ENCODE assay signal across 10 cellular contexts in the genomic region with DNA sequence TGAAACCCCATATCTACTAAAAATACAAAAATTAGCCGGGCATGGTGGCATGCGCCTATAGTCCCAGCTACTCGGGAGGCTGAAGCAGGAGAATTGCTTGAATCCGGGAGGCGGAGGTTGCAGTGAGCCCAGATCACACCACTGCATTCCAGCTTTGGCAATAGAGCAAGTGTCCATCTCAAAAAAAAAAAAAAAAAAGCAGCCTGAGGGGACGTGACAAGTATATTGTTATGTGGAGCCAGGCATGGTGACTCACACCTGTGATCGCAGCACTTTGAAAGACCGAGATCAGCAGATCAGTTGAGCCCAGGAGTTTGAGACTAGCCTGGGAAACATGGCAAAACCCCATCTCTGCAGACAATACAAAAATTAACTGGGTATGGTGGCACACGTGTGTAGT. TPM values are rescaled to one million over a fixed set of nuclear protein-coding genes. Genes with fewer than 3 reads are reported as not detected.
DNase-seq lines count a peak whose midpoint lies in the region; FAIRE-seq and TF ChIP-seq lines count a peak whose summit lies in the region.
"Not testable (repeated sequence)": the region's sequence is repeated elsewhere in the genome, so short reads cannot be mapped to it uniquely, and the experiment has no call there.
"Had no signal": no experiment of that assay in that cellular context is flagged by ENCODE, and none has a peak within 500 bp of the region (broad histone marks: within the 10 kb centered on the region; RNA-seq: fewer than 3 reads in every experiment).

No MANE protein-coding gene starts in this region.

- H3K79me2 ChIP-seq in PC-9 (ENCODE audit: low read depth); keratinocyte (ENCODE audit: control insufficient read depth, insufficient read depth, low read length); neural progenitor cell (ENCODE audit: low read depth): not testable (repeated sequence)

- not testable (repeated sequence) for H3K9me3 ChIP-seq in PC-9 (ENCODE audit: insufficient read depth, low read depth); keratinocyte (ENCODE audit: control insufficient read depth, low read depth, low read length); neural progenitor cell (ENCODE audit: low read depth)

- not testable (repeated sequence) for H3K4me1 Mint-ChIP-seq in neural progenitor cell

- H3K27me3 ChIP-seq in PC-9 (ENCODE audit: insufficient read depth, low read depth); bronchial epithelial cell (ENCODE audit: control insufficient read depth, insufficient read depth, low read length); keratinocyte (ENCODE audit: control insufficient read depth, extremely low read depth, insufficient read depth, low read length); neural progenitor cell: not testable (repeated sequence)

- not testable (repeated sequence) for H3K36me3 ChIP-seq in PC-9 (ENCODE audit: low read depth); bronchial epithelial cell (ENCODE audit: control insufficient read depth, insufficient read depth, low read length); keratinocyte (ENCODE audit: control insufficient read depth in 2 of 2, extremely low read depth in 1 of 2, insufficient read depth in 2 of 2, low read length in 2 of 2); neural progenitor cell

- not testable (repeated sequence) for FAIRE-seq in bronchial epithelial cell (lab: Jason Lieb, UNC); keratinocyte (lab: Jason Lieb, UNC)

- H4K20me1 ChIP-seq in PC-9 (ENCODE audit: insufficient read depth); keratinocyte (ENCODE audit: control insufficient read depth, extremely low read depth, insufficient read depth, low read length); neural progenitor cell (ENCODE audit: low read depth): not testable (repeated sequence)

- dilution Hi-C loops in keratinocyte (cut with MboI; ENCODE audit: extremely low pct_ligation_motif_present, low sequenced_read_pairs) = not testable (repeated sequence)

- not testable (repeated sequence) for H2AFZ ChIP-seq in PC-9; keratinocyte (ENCODE audit: control insufficient read depth, low read length); neural progenitor cell (replicated peaks)

- H3K4me3 ChIP-seq in PC-9; bronchial epithelial cell (ENCODE audit: low read depth, low read length); keratinocyte (ENCODE audit: control insufficient read depth in 2 of 3, extremely low read depth in 1 of 3, insufficient read depth in 2 of 3, low read depth in 1 of 3, low read length in 3 of 3); neural progenitor cell: not testable (repeated sequence)

- peaks cover 27% of the 10 kb centered on the region for H3F3A ChIP-seq in PC-9 (ENCODE audit: insufficient read depth, low read depth)
- not testable (repeated sequence) for H3F3A ChIP-seq in neural progenitor cell (ENCODE audit: low read depth)

- not testable (repeated sequence) for H3K36me3 Mint-ChIP-seq in neural progenitor cell

- intact Hi-C loops in PC-9 (cut with micrococcal nuclease; ENCODE audit: unreplicated experiment) = not testable (repeated sequence)

- not testable (repeated sequence) for H3K9me2 ChIP-seq in PC-9 (ENCODE audit: insufficient read depth)

- H3K4me3 Mint-ChIP-seq in neural progenitor cell = not testable (repeated sequence)

- not testable (repeated sequence) for TF ChIP-seq CTCF in PC-9 (conservative IDR thresholded peaks at IDR 0.05); bronchial epithelial cell (IDR thresholded peaks at IDR 0.05; ENCODE audit: insufficient read depth, low read length, severe bottlenecking); keratinocyte (optimal IDR thresholded peaks at IDR 0.05 in 1 of 3, IDR thresholded peaks at IDR 0.05 in 1 of 3, conservative IDR thresholded peaks at IDR 0.05 in 1 of 3; ENCODE audit: extremely low read depth in 1 of 3, insufficient read depth in 2 of 3, low read length in 3 of 3); neural progenitor cell (IDR thresholded peaks at IDR 0.05)

- H3K4me2 ChIP-seq in PC-9 = peak overlapping the region; percentile 54
- H3K4me2 ChIP-seq in keratinocyte (ENCODE audit: control insufficient read depth, extremely low read depth, insufficient read depth, low read depth, low read length); neural progenitor cell: not testable (repeated sequence)

- H3K4me1 ChIP-seq in PC-9 (replicated peaks; ENCODE audit: insufficient read depth) (peaks cover 55% of the 10 kb centered on the region), neural progenitor cell (peaks cover 11% of the 10 kb centered on the region)
- H3K4me1 ChIP-seq in keratinocyte (ENCODE audit: control insufficient read depth, extremely low read depth, insufficient read depth, low read length) = not testable (repeated sequence)

- not testable (repeated sequence) for H3K9me3 Mint-ChIP-seq in neural progenitor cell

- DNase-seq in EH (ENCODE audit: low read depth) (peak; percentile 66), HT1080 (ENCODE audit: low read depth) (peak; percentile 80), PC-9 (peak; percentile 85 to 99), SW480 (ENCODE audit: low spot score) (peak; percentile 52), bronchial epithelial cell (ENCODE audit: low read depth) (peak; percentile 42), keratinocyte (ENCODE audit: low read depth, low spot score) (peak; percentile 71)
- not testable (repeated sequence) for DNase-seq in neural progenitor cell (ENCODE audit: low spot score)

- not testable (repeated sequence) for H3K27me3 Mint-ChIP-seq in neural progenitor cell (ENCODE audit: insufficient read depth, low read depth)

- H3K9me1 ChIP-seq in keratinocyte (ENCODE audit: control insufficient read depth, extremely low read depth, insufficient read depth, low read length) = not testable (repeated sequence)

- H3K27ac Mint-ChIP-seq in neural progenitor cell = peak overlapping the region; percentile 76

- POLR2A ChIA-PET in PC-9 (lab: Charles Lee; ENCODE audit: unreplicated experiment) = interaction anchor here (0.7 to 0.8 kb wide), 2 partner anchors 12 to 34 kb away, joined by 6 to 17 read pairs; partner anchors contain the start of gene INTS4

- CTCF ChIA-PET in PC-9 (lab: Charles Lee) = interaction anchor here (0.6 to 1.3 kb wide), 3 partner anchors 18 to 468 kb away, joined by 3 to 10 read pairs (median 3); no protein-coding TSS in a partner anchor

- not testable (repeated sequence) for H3K9ac ChIP-seq in keratinocyte (ENCODE audit: control insufficient read depth, extremely low read depth, insufficient read depth, low read length); neural progenitor cell

- H3K27ac ChIP-seq in PC-9 = peak overlapping the region; percentile 82
- not testable (repeated sequence) for H3K27ac ChIP-seq in keratinocyte (ENCODE audit: control insufficient read depth, insufficient read depth, low read length); neural progenitor cell

- BruUV-seq in PC-9 (replicated peaks; lab: Mats Ljungman, UMichigan) = not testable (repeated sequence)

RNA-seq across cellular contexts. Expression of gene KCTD14, which starts 5.3 kb away (rescaled TPM):
- total RNA-seq in HT1080 (2014; rRNA removed; shearing (Covaris generic)) = 15.0 and 20.1 TPM in 2 replicates
- polyA plus RNA-seq in HT1080 (2015; cell fraction: cytosol; rRNA removed) = 21.4 and 26.2 TPM in 2 replicates
- 12.7 and 13.0 TPM in 2 replicates for polyA plus RNA-seq in HT1080 (2015; cell fraction: nucleus; rRNA removed)
- total RNA-seq in PC-9 (2021) (12.0 and 21.3 TPM in 2 replicates), bronchial epithelial cell (0.77 and 1.3 TPM in 2 replicates), neural progenitor cell (ENCODE audit: low replicate concordance) (4.3 and 5.3 TPM in 2 replicates)
- polyA plus RNA-seq in keratinocyte = 0.81 to 3.4 TPM (median 2.1 TPM) in 3 replicates
- polyA plus RNA-seq in keratinocyte (2011; ENCODE audit: low read depth) = 0.60 TPM
- 1.0 and 1.6 TPM in 2 replicates for polyA plus RNA-seq in keratinocyte (2011; cell fraction: cytosol; rRNA removed)
- 0.50 and 0.69 TPM in 2 replicates for polyA plus RNA-seq in keratinocyte (2011; cell fraction: nucleus; rRNA removed)
- polyA plus RNA-seq in keratinocyte (2012; ENCODE audit: low replicate concordance) = 0.52 and 2.6 TPM in 2 replicates
- 0.69 to 4.9 TPM (median 1.5 TPM) in 3 replicates for polyA minus RNA-seq in keratinocyte
- polyA minus RNA-seq in keratinocyte (2011; cell fraction: cytosol; rRNA and poly(A)+ RNA removed) = 1.3 TPM
- 0.32 and 0.47 TPM in 2 replicates for polyA minus RNA-seq in keratinocyte (2011; cell fraction: nucleus; rRNA and poly(A)+ RNA removed)

RNA-seq across cellular contexts. Expression of gene INTS4, which starts 34.0 kb away (rescaled TPM):
- total RNA-seq in HT1080 (2014; rRNA removed; shearing (Covaris generic)) = 31.0 and 37.7 TPM in 2 replicates
- polyA plus RNA-seq in HT1080 (2015; cell fraction: cytosol; rRNA removed) = 20.0 and 20.3 TPM in 2 replicates
- 91.4 and 94.4 TPM in 2 replicates for polyA plus RNA-seq in HT1080 (2015; cell fraction: nucleus; rRNA removed)
- total RNA-seq in PC-9 (2021) (43.9 and 53.8 TPM in 2 replicates), bronchial epithelial cell (17.5 and 29.7 TPM in 2 replicates), neural progenitor cell (ENCODE audit: low replicate concordance) (48.0 and 61.5 TPM in 2 replicates)
- polyA plus RNA-seq in keratinocyte = 14.9 to 19.4 TPM (median 18.0 TPM) in 3 replicates
- 10.5 TPM for polyA plus RNA-seq in keratinocyte (2011; ENCODE audit: low read depth)
- polyA plus RNA-seq in keratinocyte (2011; cell fraction: cytosol; rRNA removed) = 11.2 and 15.5 TPM in 2 replicates
- 33.3 and 35.1 TPM in 2 replicates for polyA plus RNA-seq in keratinocyte (2011; cell fraction: nucleus; rRNA removed)
- 15.2 and 15.9 TPM in 2 replicates for polyA plus RNA-seq in keratinocyte (2012; ENCODE audit: low replicate concordance)
- 30.7 to 44.7 TPM (median 41.3 TPM) in 3 replicates for polyA minus RNA-seq in keratinocyte
- polyA minus RNA-seq in keratinocyte (2011; cell fraction: cytosol; rRNA and poly(A)+ RNA removed) = 19.0 TPM
- polyA minus RNA-seq in keratinocyte (2011; cell fraction: nucleus; rRNA and poly(A)+ RNA removed) = 18.5 and 38.6 TPM in 2 replicates

RNA-seq across cellular contexts. Expression of gene THRSP, which starts 35.2 kb away (rescaled TPM):
- total RNA-seq in HT1080 (2014; rRNA removed; shearing (Covaris generic)) = not detected in 2 replicates
- not detected in 2 replicates for polyA plus RNA-seq in HT1080 (2015; cell fraction: cytosol; rRNA removed)
- polyA plus RNA-seq in HT1080 (2015; cell fraction: nucleus; rRNA removed) = 0.19 and 0.26 TPM in 2 replicates
- total RNA-seq in PC-9 (2021) = 0.72 TPM in 1 of 2 replicates, not detected in the other
- not detected in 2 replicates for total RNA-seq in bronchial epithelial cell
- polyA plus RNA-seq in keratinocyte = not detected in 3 replicates
- polyA plus RNA-seq in keratinocyte (2011; ENCODE audit: low read depth) = not detected
- polyA plus RNA-seq in keratinocyte (2011; cell fraction: cytosol; rRNA removed) = not detected in 2 replicates
- not detected in 2 replicates for polyA plus RNA-seq in keratinocyte (2011; cell fraction: nucleus; rRNA removed)
- polyA plus RNA-seq in keratinocyte (2012; ENCODE audit: low replicate concordance) = not detected in 2 replicates
- not detected in 3 replicates for polyA minus RNA-seq in keratinocyte
- not detected for polyA minus RNA-seq in keratinocyte (2011; cell fraction: cytosol; rRNA and poly(A)+ RNA removed)
- not detected in 2 replicates for polyA minus RNA-seq in keratinocyte (2011; cell fraction: nucleus; rRNA and poly(A)+ RNA removed)
- total RNA-seq in neural progenitor cell (ENCODE audit: low replicate concordance) = not detected in 2 replicates
- total RNA-seq: GM23338 had no signal
- polyA plus RNA-seq: AG04450, CD14-positive monocyte, GM23338 had no signal

RNA-seq across cellular contexts. Expression of gene NDUFC2, which starts 51.2 kb away (rescaled TPM):
- 244 and 279 TPM in 2 replicates for total RNA-seq in HT1080 (2014; rRNA removed; shearing (Covaris generic))
- 218 and 224 TPM in 2 replicates for polyA plus RNA-seq in HT1080 (2015; cell fraction: cytosol; rRNA removed)
- 83.6 and 110 TPM in 2 replicates for polyA plus RNA-seq in HT1080 (2015; cell fraction: nucleus; rRNA removed)
- total RNA-seq in PC-9 (2021) = 380 and 394 TPM in 2 replicates
- 62.3 and 64.8 TPM in 2 replicates for total RNA-seq in bronchial epithelial cell
- polyA plus RNA-seq in keratinocyte = 132 to 150 TPM (median 150 TPM) in 3 replicates
- polyA plus RNA-seq in keratinocyte (2011; ENCODE audit: low read depth) = 76.5 TPM
- 65.1 and 160 TPM in 2 replicates for polyA plus RNA-seq in keratinocyte (2011; cell fraction: cytosol; rRNA removed)
- 49.4 and 54.7 TPM in 2 replicates for polyA plus RNA-seq in keratinocyte (2011; cell fraction: nucleus; rRNA removed)
- 205 and 379 TPM in 2 replicates for polyA plus RNA-seq in keratinocyte (2012; ENCODE audit: low replicate concordance)
- 22.9 to 58.9 TPM (median 39.1 TPM) in 3 replicates for polyA minus RNA-seq in keratinocyte
- polyA minus RNA-seq in keratinocyte (2011; cell fraction: cytosol; rRNA and poly(A)+ RNA removed) = 133 TPM
- polyA minus RNA-seq in keratinocyte (2011; cell fraction: nucleus; rRNA and poly(A)+ RNA removed) = 28.2 and 34.4 TPM in 2 replicates
- 36.7 and 89.5 TPM in 2 replicates for total RNA-seq in neural progenitor cell (ENCODE audit: low replicate concordance)
